ENCODE assay signal across 8 cellular contexts in the genomic region with DNA sequence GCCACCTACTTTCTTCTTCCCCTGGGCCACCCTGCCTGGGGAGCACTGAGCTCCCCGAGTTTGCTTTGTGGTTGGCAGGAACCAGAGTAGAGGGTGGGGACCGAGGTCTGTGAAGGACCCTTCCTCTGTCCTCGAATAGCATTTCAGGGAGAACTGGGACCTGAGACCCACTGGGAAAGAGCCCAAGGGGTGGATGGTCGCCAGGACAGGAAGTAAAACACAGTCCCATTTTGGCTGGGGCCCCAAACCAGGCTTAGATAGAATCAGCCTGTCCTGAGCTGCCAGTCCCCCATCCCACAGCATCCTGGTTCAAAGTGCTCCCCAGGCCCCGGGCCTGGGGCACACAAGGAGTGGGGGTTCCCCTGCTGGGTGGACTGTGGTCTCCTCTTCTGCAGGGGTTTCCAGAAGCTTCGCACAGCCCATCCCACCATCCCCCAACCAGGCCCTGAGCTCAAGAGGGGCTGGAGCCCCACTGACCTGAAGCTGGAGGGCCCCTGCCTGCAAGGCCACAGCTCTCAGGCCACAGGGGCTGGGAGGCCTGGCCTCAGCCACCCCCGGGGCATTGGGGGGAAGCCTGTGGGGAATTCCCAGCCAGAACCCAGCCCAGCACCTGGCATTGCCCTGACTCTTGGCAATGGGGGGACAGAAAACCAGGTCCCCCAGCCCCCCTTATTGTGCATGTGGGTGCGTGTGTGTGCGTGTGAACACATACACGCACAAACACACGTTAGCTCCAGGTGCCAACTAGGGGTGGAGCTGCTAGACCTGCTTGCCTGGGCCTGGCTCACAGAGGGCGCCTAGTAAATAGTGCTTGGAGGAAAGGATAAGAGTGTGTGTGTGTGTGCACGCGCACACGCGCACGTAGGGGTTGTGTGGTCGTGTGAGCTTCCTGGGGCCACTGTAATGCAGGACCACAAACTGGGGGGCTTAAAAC. TPM values are rescaled to one million over a fixed set of nuclear protein-coding genes. Genes with fewer than 3 reads are reported as not detected.
DNase-seq lines count a peak whose midpoint lies in the region; ATAC-seq and TF ChIP-seq lines count a peak whose summit lies in the region.

No MANE protein-coding gene starts in this region.

- no peak overlapping the region for H2BK12ac ChIP-seq in H9 (ENCODE audit: insufficient read length, low read depth, low read length)

- H3K4me1 Mint-ChIP-seq in H9 = peaks cover 7 to 18% of the 10 kb centered on the region in 2 experiments; a peak in 3 of 4 replicates

- H3K9me3 ChIP-seq in H9 (ENCODE audit: control insufficient read depth, low read depth, low read length) (no peaks in the 10 kb centered on the region), SK-N-MC (ENCODE audit: low read depth, low read length) (no peaks in the 10 kb centered on the region), neuron (ENCODE audit: low read length) (no peaks in the 10 kb centered on the region)

- TF ChIP-seq CTCF in H9 (conservative IDR thresholded peaks at IDR 0.05) = no peak

- no peak overlapping the region for H2BK15ac ChIP-seq in H9 (ENCODE audit: low read depth, low read length)

- no peak overlapping the region for H3K56ac ChIP-seq in H9 (ENCODE audit: insufficient read length, low read depth, low read length)

- H3K23me2 ChIP-seq in H9 (ENCODE audit: insufficient read length, low read depth, low read length, poor library complexity, severe bottlenecking) = peaks cover 9% of the 10 kb centered on the region

- ATAC-seq in HG02973 (IDR thresholded peaks at IDR 0.05; ENCODE audit: unreplicated experiment) = no peak

- H3K4ac ChIP-seq in H9 (ENCODE audit: low read depth, low read length) = no peak overlapping the region

- no CpG with 5 or more reads among the region's 18 CpGs for WGBS in H9 (ENCODE audit: extremely low coverage, insufficient read length, low lambda C conversion rate)

- no peak overlapping the region for H4K8ac ChIP-seq in H9 (replicated peaks; ENCODE audit: insufficient read length, low read depth, low read length)

- H3K36me3 Mint-ChIP-seq in H9 (ENCODE audit: insufficient read depth in 1 of 3, low read depth in 3 of 3) = no peaks in the 10 kb centered on the region

- no peaks in the 10 kb centered on the region for H4K20me1 ChIP-seq in H9 (ENCODE audit: control insufficient read depth, insufficient read depth, insufficient read length)

- peak overlapping the region; percentile 81 for H3K4me3 ChIP-seq in SK-N-MC
- peak overlapping the region; percentile 33 for H3K4me3 ChIP-seq in neuron (ENCODE audit: low read length)

- no peak overlapping the region for H2AK5ac ChIP-seq in H9 (ENCODE audit: insufficient read length, low read length)

- no peak overlapping the region for H2BK20ac ChIP-seq in H9 (ENCODE audit: low read depth, low read length, poor library complexity, severe bottlenecking)

- no peaks in the 10 kb centered on the region for H3K27me3 Mint-ChIP-seq in H9 (ENCODE audit: low read depth)

- peak overlapping the region; percentile 61 to 79 for H3K4me3 Mint-ChIP-seq in H9

- H3K9me3 Mint-ChIP-seq in H9 = no peaks in the 10 kb centered on the region

- no peak overlapping the region for H3K23ac ChIP-seq in H9 (ENCODE audit: insufficient read length, low read depth, low read length)

- H3T11ph ChIP-seq in H9 (ENCODE audit: low read length) = no peak overlapping the region

- H2BK120ac ChIP-seq in H9 (ENCODE audit: low read depth, low read length, poor library complexity, severe bottlenecking) = no peak overlapping the region

- H3K27ac ChIP-seq in H9 (ENCODE audit: insufficient read length, low read depth, low read length) (no peak overlapping the region), SK-N-MC (0 out of 2 replicates have a peak overlapping the region, but pooled peaks have one; percentile 19)

- 0 out of 2 replicates have a peak overlapping the region, but pooled peaks have one; percentile 41 for H3K14ac ChIP-seq in H9 (ENCODE audit: insufficient read depth, low read length)

- H3K4me1 ChIP-seq in H9 (ENCODE audit: insufficient read depth, low read length) (no peaks in the 10 kb centered on the region), neuron (ENCODE audit: insufficient read depth, low read length) (peaks cover 37% of the 10 kb centered on the region)

- H3K79me1 ChIP-seq in H9 (ENCODE audit: insufficient read depth, low read depth, low read length, poor library complexity, severe bottlenecking) = peaks cover 3% of the 10 kb centered on the region

- H3K9ac ChIP-seq in H9 (ENCODE audit: extremely low read depth, insufficient read length, low read length) (no peak overlapping the region), SK-N-MC (ENCODE audit: insufficient read length) (no peak overlapping the region)

- H3K4me2 ChIP-seq in H9 (ENCODE audit: insufficient read depth, insufficient read length, low read length) = peak overlapping the region; percentile 34

- peak overlapping the region; percentile 15 for H4K91ac ChIP-seq in H9 (ENCODE audit: insufficient read length, low read depth, low read length)

- peak; percentile 30 for DNase-seq in H9
- no peak for DNase-seq in SK-N-MC (ENCODE audit: low read depth, low spot score)
- DNase-seq in dermis microvascular lymphatic vessel endothelial cell (ENCODE audit: low read depth in 2 of 2) = peak; percentile 43 to 58
- no peak for DNase-seq in GM03348 (ENCODE audit: low spot score)
- no peak for DNase-seq in germinal center (ENCODE audit: low spot score)
- DNase-seq in SHP77 (lab: John Stamatoyannopoulos, UW) = no peak

- H3K36me3 ChIP-seq in SK-N-MC (ENCODE audit: insufficient read depth, low read length) (no peaks in the 10 kb centered on the region), neuron (ENCODE audit: insufficient read depth, low read length) (peaks cover 12% of the 10 kb centered on the region)

- H2AFZ ChIP-seq in H9 (ENCODE audit: low read length) = no peak overlapping the region
- H2AFZ ChIP-seq in neuron (ENCODE audit: low read depth, low read length) = peak overlapping the region; percentile 12

- H3K18ac ChIP-seq in H9 (ENCODE audit: insufficient read length, low read depth, low read length) = peak overlapping the region; percentile 9

- H3K27ac Mint-ChIP-seq in H9 = peak overlapping the region in 2 of 3 experiments; percentile 76 to 91; a peak in 4 of 7 replicates

- H3K79me2 ChIP-seq in H9 (ENCODE audit: insufficient read depth, low read length) = peaks cover 11% of the 10 kb centered on the region; the same call in 1 of the 2 replicates

- H3K27me3 ChIP-seq in H9 (ENCODE audit: insufficient read depth, low read length) (no peaks in the 10 kb centered on the region), neuron (ENCODE audit: insufficient read depth, low read length) (no peaks in the 10 kb centered on the region)

- no peak overlapping the region for H4K5ac ChIP-seq in H9 (ENCODE audit: insufficient read length, low read depth, low read length)

- no peak overlapping the region for H2BK5ac ChIP-seq in H9 (ENCODE audit: insufficient read length, low read length)

RNA-seq across cellular contexts. Expression of gene MKNK2, which starts 1.0 kb away (rescaled TPM):
- 153 and 154 TPM in 2 replicates for total RNA-seq in H9 (2021)
- 105 and 109 TPM in 2 replicates for total RNA-seq in dermis microvascular lymphatic vessel endothelial cell

RNA-seq across cellular contexts. Expression of gene BTBD2, which starts 36.5 kb away (rescaled TPM):
- total RNA-seq in H9 (2021) (110 and 113 TPM in 2 replicates), dermis microvascular lymphatic vessel endothelial cell (32.5 and 52.0 TPM in 2 replicates)

RNA-seq across cellular contexts. Expression of gene MOB3A, which starts 44.1 kb away (rescaled TPM):
- total RNA-seq in H9 (2021) (11.5 and 13.3 TPM in 2 replicates), dermis microvascular lymphatic vessel endothelial cell (14.8 and 22.8 TPM in 2 replicates)

RNA-seq across cellular contexts. Expression of gene IZUMO4, which starts 44.7 kb away (rescaled TPM):
- total RNA-seq in H9 (2021) (2.1 and 3.0 TPM in 2 replicates), dermis microvascular lymphatic vessel endothelial cell (0.76 and 0.77 TPM in 2 replicates)

Comparison
In these comparisons a context has a peak if more than half of its experiments do, and no peak if none do; other contexts are left out.
1. DNase-seq: peak in H9 (single experiment) and dermis microvascular lymphatic vessel endothelial cell (2 of 2); none in SK-N-MC (single experiment), GM03348 (single experiment), germinal center (single experiment) and SHP77 (0 of 2).